ENCODE assay signal across 1 cellular context in genomic region chr12:109995366-109995702, GRCh38.
TF ChIP-seq lines count a peak whose summit lies in the region.

No MANE protein-coding gene starts in this region.

TF ChIP-seq in K562, 482 proteins besides CTCF, POLR2A, EP300 and RAD21:
- TF ChIP-seq MED1 (CRISPR knock-in tag; IDR thresholded peaks at IDR 0.05; ENCODE audit: borderline replicate concordance) (no peak), FOSL1 (tag; conservative IDR thresholded peaks at IDR 0.05) (no peak), MCM3 (IDR thresholded peaks at IDR 0.05) (no peak), ESRRA (IDR thresholded peaks at IDR 0.05; ENCODE audit: borderline replicate concordance, low read depth) (0 out of 2 replicates have a peak, but pooled peaks have one; percentile 17)
- TF ChIP-seq, protein P1, sequence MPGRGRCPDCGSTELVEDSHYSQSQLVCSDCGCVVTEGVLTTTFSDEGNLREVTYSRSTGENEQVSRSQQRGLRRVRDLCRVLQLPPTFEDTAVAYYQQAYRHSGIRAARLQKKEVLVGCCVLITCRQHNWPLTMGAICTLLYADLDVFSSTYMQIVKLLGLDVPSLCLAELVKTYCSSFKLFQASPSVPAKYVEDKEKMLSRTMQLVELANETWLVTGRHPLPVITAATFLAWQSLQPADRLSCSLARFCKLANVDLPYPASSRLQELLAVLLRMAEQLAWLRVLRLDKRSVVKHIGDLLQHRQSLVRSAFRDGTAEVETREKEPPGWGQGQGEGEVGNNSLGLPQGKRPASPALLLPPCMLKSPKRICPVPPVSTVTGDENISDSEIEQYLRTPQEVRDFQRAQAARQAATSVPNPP (IDR thresholded peaks at IDR 0.05; ENCODE audit: borderline replicate concordance, insufficient read depth, insufficient read length) = no peak
- TF ChIP-seq, protein P2, sequence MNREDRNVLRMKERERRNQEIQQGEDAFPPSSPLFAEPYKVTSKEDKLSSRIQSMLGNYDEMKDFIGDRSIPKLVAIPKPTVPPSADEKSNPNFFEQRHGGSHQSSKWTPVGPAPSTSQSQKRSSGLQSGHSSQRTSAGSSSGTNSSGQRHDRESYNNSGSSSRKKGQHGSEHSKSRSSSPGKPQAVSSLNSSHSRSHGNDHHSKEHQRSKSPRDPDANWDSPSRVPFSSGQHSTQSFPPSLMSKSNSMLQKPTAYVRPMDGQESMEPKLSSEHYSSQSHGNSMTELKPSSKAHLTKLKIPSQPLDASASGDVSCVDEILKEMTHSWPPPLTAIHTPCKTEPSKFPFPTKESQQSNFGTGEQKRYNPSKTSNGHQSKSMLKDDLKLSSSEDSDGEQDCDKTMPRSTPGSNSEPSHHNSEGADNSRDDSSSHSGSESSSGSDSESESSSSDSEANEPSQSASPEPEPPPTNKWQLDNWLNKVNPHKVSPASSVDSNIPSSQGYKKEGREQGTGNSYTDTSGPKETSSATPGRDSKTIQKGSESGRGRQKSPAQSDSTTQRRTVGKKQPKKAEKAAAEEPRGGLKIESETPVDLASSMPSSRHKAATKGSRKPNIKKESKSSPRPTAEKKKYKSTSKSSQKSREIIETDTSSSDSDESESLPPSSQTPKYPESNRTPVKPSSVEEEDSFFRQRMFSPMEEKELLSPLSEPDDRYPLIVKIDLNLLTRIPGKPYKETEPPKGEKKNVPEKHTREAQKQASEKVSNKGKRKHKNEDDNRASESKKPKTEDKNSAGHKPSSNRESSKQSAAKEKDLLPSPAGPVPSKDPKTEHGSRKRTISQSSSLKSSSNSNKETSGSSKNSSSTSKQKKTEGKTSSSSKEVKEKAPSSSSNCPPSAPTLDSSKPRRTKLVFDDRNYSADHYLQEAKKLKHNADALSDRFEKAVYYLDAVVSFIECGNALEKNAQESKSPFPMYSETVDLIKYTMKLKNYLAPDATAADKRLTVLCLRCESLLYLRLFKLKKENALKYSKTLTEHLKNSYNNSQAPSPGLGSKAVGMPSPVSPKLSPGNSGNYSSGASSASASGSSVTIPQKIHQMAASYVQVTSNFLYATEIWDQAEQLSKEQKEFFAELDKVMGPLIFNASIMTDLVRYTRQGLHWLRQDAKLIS (CRISPR knock-in tag; IDR thresholded peaks at IDR 0.05) = 0 out of 2 replicates have a peak, but pooled peaks have one; percentile 8
